In the genomic region with DNA sequence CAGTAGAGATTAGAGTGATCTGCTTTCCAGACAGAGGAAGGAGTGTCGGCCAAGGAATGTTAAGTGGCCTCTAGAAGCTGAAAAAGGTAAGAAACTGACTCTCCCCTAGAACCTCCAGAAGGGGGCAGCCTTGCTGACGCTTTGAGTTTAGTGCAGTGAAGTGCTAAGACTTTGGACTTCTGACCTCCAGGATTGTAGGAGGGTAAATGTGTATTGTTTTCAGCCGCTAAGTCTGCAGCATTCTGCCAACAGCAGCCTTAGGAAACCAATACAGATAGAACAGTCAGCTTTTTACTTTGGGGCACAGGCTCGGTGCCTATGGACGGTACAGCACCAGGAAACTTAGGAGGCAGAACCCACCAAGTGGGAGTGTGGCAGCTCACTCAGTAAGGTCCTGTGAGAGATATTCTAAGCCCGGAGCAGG, we compare ENCODE assay signal across 1 cellular context.
TF ChIP-seq lines count a peak whose summit lies in the region.

No MANE protein-coding gene starts in this region.

TF ChIP-seq in GM12878, 131 proteins besides CTCF, POLR2A, EP300 and RAD21:
- TF ChIP-seq, protein P1, sequence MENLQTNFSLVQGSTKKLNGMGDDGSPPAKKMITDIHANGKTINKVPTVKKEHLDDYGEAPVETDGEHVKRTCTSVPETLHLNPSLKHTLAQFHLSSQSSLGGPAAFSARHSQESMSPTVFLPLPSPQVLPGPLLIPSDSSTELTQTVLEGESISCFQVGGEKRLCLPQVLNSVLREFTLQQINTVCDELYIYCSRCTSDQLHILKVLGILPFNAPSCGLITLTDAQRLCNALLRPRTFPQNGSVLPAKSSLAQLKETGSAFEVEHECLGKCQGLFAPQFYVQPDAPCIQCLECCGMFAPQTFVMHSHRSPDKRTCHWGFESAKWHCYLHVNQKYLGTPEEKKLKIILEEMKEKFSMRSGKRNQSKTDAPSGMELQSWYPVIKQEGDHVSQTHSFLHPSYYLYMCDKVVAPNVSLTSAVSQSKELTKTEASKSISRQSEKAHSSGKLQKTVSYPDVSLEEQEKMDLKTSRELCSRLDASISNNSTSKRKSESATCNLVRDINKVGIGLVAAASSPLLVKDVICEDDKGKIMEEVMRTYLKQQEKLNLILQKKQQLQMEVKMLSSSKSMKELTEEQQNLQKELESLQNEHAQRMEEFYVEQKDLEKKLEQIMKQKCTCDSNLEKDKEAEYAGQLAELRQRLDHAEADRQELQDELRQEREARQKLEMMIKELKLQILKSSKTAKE (IDR thresholded peaks at IDR 0.05; ENCODE audit: low read depth, poor library complexity, severe bottlenecking), result peak; percentile 29
- TF ChIP-seq NBN (IDR thresholded peaks at IDR 0.05) (0 out of 2 replicates have a peak, but pooled peaks have one; percentile 23), KAT2A (conservative IDR thresholded peaks at IDR 0.05; ENCODE audit: control insufficient read depth, low read depth, low read length) (no peak), NR2F1 (conservative IDR thresholded peaks at IDR 0.05) (peak; percentile 85), MYC (IDR thresholded peaks at IDR 0.05; ENCODE audit: insufficient read depth, insufficient read length, insufficient replicate concordance, low read length, severe bottlenecking) (no peak), SMC3 (IDR thresholded peaks at IDR 0.05; ENCODE audit: borderline replicate concordance, low read length) (peak; percentile 92), BHLHE40 (IDR thresholded peaks at IDR 0.05; ENCODE audit: borderline replicate concordance in 1 of 2, low read depth in 2 of 2, low read length in 1 of 2) (0 out of 4 replicates have a peak, but pooled peaks of 1 of the 2 experiments have one; percentile 27), ESRRA (IDR thresholded peaks at IDR 0.05; ENCODE audit: low read length) (peak; percentile 91; the same call in 1 of the 2 replicates), YY1 (IDR thresholded peaks at IDR 0.05; ENCODE audit: low read depth, low read length) (peak; percentile 63; the same call in 1 of the 2 replicates)
